1 cellular context compared by ENCODE assay signal in genomic region chr19:30070970-30071632, GRCh38.
TF ChIP-seq lines count a peak whose summit lies in the region.

No MANE protein-coding gene starts in this region.

TF ChIP-seq in SK-N-SH, 30 proteins besides CTCF, POLR2A, EP300 and RAD21 (continued from another document):
- TF ChIP-seq TAF1 (IDR thresholded peaks at IDR 0.05; ENCODE audit: borderline replicate concordance, low read depth, low read length) (no peak), RFX5 (IDR thresholded peaks at IDR 0.05; ENCODE audit: low read length) (no peak), TEAD4 (IDR thresholded peaks at IDR 0.05; ENCODE audit: borderline replicate concordance, insufficient read depth) (no peak), FOXM1 (IDR thresholded peaks at IDR 0.05; ENCODE audit: low read depth) (no peak), SIN3A (IDR thresholded peaks at IDR 0.05; ENCODE audit: borderline replicate concordance, low read depth, low read length) (no peak), GATA2 (CRISPR knock-in tag; IDR thresholded peaks at IDR 0.05) (no peak), NFIC (IDR thresholded peaks at IDR 0.05; ENCODE audit: borderline replicate concordance) (no peak), TCF12 (IDR thresholded peaks at IDR 0.05) (no peak), EZH2phosphoT487 (IDR thresholded peaks at IDR 0.05; ENCODE audit: borderline replicate concordance, low read depth) (no peak), GABPA (IDR thresholded peaks at IDR 0.05; ENCODE audit: low read depth) (no peak), USF1 (IDR thresholded peaks at IDR 0.05; ENCODE audit: borderline replicate concordance, low read depth) (no peak), POLR2AphosphoS5 (IDR thresholded peaks at IDR 0.05; ENCODE audit: low read depth, low read length) (no peak), MXI1 (IDR thresholded peaks at IDR 0.05; ENCODE audit: low read depth, low read length) (no peak)
- TF ChIP-seq, protein P1, sequence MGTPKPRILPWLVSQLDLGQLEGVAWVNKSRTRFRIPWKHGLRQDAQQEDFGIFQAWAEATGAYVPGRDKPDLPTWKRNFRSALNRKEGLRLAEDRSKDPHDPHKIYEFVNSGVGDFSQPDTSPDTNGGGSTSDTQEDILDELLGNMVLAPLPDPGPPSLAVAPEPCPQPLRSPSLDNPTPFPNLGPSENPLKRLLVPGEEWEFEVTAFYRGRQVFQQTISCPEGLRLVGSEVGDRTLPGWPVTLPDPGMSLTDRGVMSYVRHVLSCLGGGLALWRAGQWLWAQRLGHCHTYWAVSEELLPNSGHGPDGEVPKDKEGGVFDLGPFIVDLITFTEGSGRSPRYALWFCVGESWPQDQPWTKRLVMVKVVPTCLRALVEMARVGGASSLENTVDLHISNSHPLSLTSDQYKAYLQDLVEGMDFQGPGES (IDR thresholded peaks at IDR 0.05; ENCODE audit: low read depth, low read length), result no peak
TF ChIP-seq in SK-N-SH: peak in this region for 0.
